In the genomic region with DNA sequence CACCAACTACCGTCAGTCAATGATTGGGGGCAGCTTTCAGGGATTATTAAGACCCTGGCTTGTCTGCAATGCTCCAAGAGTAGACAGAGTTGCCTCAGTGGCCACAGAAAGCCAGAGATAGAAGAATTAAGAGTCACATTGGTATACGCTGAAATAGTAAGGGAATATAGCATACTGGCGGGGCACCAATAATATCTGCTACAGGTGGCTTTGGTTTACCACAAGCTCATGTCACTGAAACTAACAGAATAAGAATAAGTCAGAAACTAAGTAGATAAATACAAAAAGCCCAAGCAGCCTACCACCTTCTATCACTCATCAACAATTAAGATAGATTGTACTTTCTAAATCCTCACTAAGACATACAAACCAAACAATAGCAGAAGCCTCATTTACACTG, we compare ENCODE assay signal across 23 cellular contexts.
"Had no signal": no experiment of that assay in that cellular context is flagged by ENCODE, and none has a peak within 500 bp of the region (broad histone marks: within the 10 kb centered on the region; RNA-seq: fewer than 3 reads in every experiment).

No MANE protein-coding gene starts in this region.

- H3K4me3 ChIP-seq: dorsolateral prefrontal cortex, gastroesophageal sphincter, heart left ventricle, hepatocyte, neural progenitor cell, psoas muscle, sigmoid colon, thoracic aorta, tibial nerve, upper lobe of left lung had no signal

- H3K4me2 ChIP-seq: hepatocyte, neural progenitor cell had no signal

- H3K9me3 ChIP-seq: gastroesophageal sphincter, heart left ventricle, psoas muscle, sigmoid colon, thoracic aorta, tibial nerve, upper lobe of left lung had no signal

- H3K27me3 ChIP-seq: dorsolateral prefrontal cortex, gastroesophageal sphincter, heart left ventricle, hepatocyte, neural progenitor cell, sigmoid colon, tibial nerve, upper lobe of left lung had no signal

- H3K27ac Mint-ChIP-seq: mesothelial cell of epicardium; naive thymus-derived CD4-positive, alpha-beta T cell; neural progenitor cell; stimulated activated effector memory CD8-positive, alpha-beta T cell treated with anti-CD3 and anti-CD28 coated beads, Interleukin-12 subunit alpha, Interleukin-12 subunit beta, amount 100 ng/mL, for 72 hours had no signal

- H3K9me3 Mint-ChIP-seq: mesothelial cell of epicardium; naive thymus-derived CD4-positive, alpha-beta T cell; nephron; neural progenitor cell; stimulated activated effector memory CD8-positive, alpha-beta T cell treated with anti-CD3 and anti-CD28 coated beads, Interleukin-12 subunit alpha, Interleukin-12 subunit beta, amount 100 ng/mL, for 72 hours had no signal

- H3K79me2 ChIP-seq: hepatocyte had no signal

- H3K36me3 ChIP-seq: gastroesophageal sphincter, heart left ventricle, neural progenitor cell, sigmoid colon, thoracic aorta, tibial nerve, upper lobe of left lung had no signal

- H2AFZ ChIP-seq: hepatocyte, neural progenitor cell had no signal

- H3K27ac ChIP-seq: dorsolateral prefrontal cortex, gastroesophageal sphincter, heart left ventricle, hepatocyte, neural progenitor cell, psoas muscle, sigmoid colon, thoracic aorta, tibial nerve, upper lobe of left lung had no signal

- DNase-seq: dorsolateral prefrontal cortex; effector CD4-positive, alpha-beta T cell; foreskin fibroblast; heart left ventricle; kidney; mesenchymal stem cell; naive thymus-derived CD4-positive, alpha-beta T cell; psoas muscle; right cardiac atrium; sigmoid colon; stimulated activated CD4-positive, alpha-beta T cell treated with anti-CD3 and anti-CD28 coated beads, Interleukin-2, amount 100 ng/mL, for 24 hours; stimulated activated CD4-positive, alpha-beta T cell treated with anti-CD3 and anti-CD28 coated beads, Interleukin-4, amount 100 ng/mL, for 24 hours; stimulated activated naive CD8-positive, alpha-beta T cell treated with anti-CD3 and anti-CD28 coated beads, Interleukin-15, Interleukin-2, amounts not matched to agents 100 U/mL and 50 U/mL, for 24 hours; upper lobe of left lung had no signal

- H3K9ac ChIP-seq: neural progenitor cell had no signal

- H3K36me3 Mint-ChIP-seq: mesothelial cell of epicardium; naive thymus-derived CD4-positive, alpha-beta T cell; neural progenitor cell; stimulated activated effector memory CD8-positive, alpha-beta T cell treated with anti-CD3 and anti-CD28 coated beads, Interleukin-12 subunit alpha, Interleukin-12 subunit beta, amount 100 ng/mL, for 72 hours had no signal

- H3K4me3 Mint-ChIP-seq: mesothelial cell of epicardium; naive thymus-derived CD4-positive, alpha-beta T cell; nephron; neural progenitor cell; stimulated activated effector memory CD8-positive, alpha-beta T cell treated with anti-CD3 and anti-CD28 coated beads, Interleukin-12 subunit alpha, Interleukin-12 subunit beta, amount 100 ng/mL, for 72 hours had no signal

- ATAC-seq: gastroesophageal sphincter; heart left ventricle; left lobe of liver; naive thymus-derived CD4-positive, alpha-beta T cell; psoas muscle; right cardiac atrium; stimulated activated effector memory CD8-positive, alpha-beta T cell treated with anti-CD3 and anti-CD28 coated beads, Interleukin-12 subunit alpha, Interleukin-12 subunit beta, amount 100 ng/mL, for 72 hours; stimulated activated naive CD8-positive, alpha-beta T cell treated with anti-CD3 and anti-CD28 coated beads, Interleukin-15, Interleukin-2, amounts not matched to agents 100 U/mL and 50 U/mL, for 24 hours had no signal
